3 cellular contexts compared by ENCODE assay signal in the genomic region with DNA sequence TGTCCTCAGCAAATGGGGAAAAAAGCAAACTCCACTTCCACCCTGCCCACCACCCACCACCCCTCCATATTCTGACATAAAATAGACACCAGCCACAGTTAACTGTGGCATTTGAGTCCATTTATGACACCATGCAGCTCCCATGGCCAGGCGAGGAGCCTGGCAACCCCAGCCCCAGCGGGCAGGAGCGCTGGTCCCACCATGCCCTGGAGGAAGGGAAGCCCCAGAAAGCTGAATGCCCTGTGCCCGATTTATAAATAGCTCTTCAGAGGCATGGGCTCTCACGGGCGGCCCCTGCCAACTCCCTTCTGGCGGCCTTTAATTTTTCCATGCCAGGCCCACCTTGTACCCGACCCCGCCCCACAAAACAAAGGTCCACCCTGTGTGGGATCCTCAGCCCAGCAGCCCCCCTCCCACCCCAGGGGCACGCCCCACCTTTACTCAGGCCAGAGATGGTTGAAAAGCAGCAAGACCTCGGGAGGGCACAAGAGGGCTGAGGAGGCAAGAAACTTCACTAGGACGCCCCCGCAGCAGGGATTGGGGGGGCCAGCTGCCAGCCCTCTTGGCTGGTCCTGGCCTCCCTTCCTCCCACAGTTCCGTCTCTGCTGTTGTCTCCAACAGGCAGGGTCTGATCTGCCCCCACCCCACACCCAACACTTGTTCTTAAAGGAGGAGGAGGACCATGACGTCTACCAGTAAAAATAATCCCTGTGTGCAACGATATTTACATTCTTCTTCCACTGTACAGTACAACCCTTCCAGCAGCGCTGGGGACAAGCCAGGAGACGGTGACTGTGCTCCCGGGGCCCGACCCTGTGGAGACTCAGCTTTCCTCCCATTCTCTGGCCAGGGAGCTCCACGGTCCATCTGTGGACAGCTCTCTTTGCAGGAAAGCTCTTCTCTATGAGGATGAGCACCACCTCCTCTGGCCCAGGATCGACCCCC.
TF ChIP-seq lines count a peak whose summit lies in the region.

No MANE protein-coding gene starts in this region.

TF ChIP-seq in SK-N-SH treated with all-trans-retinoic acid at 6 μM for 48 hours, 23 proteins besides CTCF, POLR2A, EP300 and RAD21 (continues in another document):
- no peak for TF ChIP-seq RARB (CRISPR knock-in tag; IDR thresholded peaks at IDR 0.05)
- no peak for TF ChIP-seq ZNF8 (CRISPR knock-in tag; IDR thresholded peaks at IDR 0.05)
- TF ChIP-seq ZC3H10 (CRISPR knock-in tag; IDR thresholded peaks at IDR 0.05) = no peak
- no peak for TF ChIP-seq ZNF70 (CRISPR knock-in tag; IDR thresholded peaks at IDR 0.05)
- TF ChIP-seq, protein P1, sequence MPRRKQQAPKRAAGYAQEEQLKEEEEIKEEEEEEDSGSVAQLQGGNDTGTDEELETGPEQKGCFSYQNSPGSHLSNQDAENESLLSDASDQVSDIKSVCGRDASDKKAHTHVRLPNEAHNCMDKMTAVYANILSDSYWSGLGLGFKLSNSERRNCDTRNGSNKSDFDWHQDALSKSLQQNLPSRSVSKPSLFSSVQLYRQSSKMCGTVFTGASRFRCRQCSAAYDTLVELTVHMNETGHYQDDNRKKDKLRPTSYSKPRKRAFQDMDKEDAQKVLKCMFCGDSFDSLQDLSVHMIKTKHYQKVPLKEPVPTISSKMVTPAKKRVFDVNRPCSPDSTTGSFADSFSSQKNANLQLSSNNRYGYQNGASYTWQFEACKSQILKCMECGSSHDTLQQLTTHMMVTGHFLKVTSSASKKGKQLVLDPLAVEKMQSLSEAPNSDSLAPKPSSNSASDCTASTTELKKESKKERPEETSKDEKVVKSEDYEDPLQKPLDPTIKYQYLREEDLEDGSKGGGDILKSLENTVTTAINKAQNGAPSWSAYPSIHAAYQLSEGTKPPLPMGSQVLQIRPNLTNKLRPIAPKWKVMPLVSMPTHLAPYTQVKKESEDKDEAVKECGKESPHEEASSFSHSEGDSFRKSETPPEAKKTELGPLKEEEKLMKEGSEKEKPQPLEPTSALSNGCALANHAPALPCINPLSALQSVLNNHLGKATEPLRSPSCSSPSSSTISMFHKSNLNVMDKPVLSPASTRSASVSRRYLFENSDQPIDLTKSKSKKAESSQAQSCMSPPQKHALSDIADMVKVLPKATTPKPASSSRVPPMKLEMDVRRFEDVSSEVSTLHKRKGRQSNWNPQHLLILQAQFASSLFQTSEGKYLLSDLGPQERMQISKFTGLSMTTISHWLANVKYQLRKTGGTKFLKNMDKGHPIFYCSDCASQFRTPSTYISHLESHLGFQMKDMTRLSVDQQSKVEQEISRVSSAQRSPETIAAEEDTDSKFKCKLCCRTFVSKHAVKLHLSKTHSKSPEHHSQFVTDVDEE (CRISPR knock-in tag; IDR thresholded peaks at IDR 0.05) = no peak
- no peak for TF ChIP-seq ZNF565 (CRISPR knock-in tag; conservative IDR thresholded peaks at IDR 0.05; ENCODE audit: low read depth)
- TF ChIP-seq CSDC2 (CRISPR knock-in tag; IDR thresholded peaks at IDR 0.05) = no peak
- TF ChIP-seq TCF4 (CRISPR knock-in tag; IDR thresholded peaks at IDR 0.05; ENCODE audit: borderline replicate concordance) = no peak
- TF ChIP-seq SNAI2 (CRISPR knock-in tag; IDR thresholded peaks at IDR 0.05) = no peak
- TF ChIP-seq PPARA (CRISPR knock-in tag; IDR thresholded peaks at IDR 0.05; ENCODE audit: borderline replicate concordance) = no peak
- no peak for TF ChIP-seq BACH2 (CRISPR knock-in tag; IDR thresholded peaks at IDR 0.05; ENCODE audit: borderline replicate concordance)
- no peak for TF ChIP-seq OSR1 (CRISPR knock-in tag; IDR thresholded peaks at IDR 0.05)
- TF ChIP-seq, protein P2, sequence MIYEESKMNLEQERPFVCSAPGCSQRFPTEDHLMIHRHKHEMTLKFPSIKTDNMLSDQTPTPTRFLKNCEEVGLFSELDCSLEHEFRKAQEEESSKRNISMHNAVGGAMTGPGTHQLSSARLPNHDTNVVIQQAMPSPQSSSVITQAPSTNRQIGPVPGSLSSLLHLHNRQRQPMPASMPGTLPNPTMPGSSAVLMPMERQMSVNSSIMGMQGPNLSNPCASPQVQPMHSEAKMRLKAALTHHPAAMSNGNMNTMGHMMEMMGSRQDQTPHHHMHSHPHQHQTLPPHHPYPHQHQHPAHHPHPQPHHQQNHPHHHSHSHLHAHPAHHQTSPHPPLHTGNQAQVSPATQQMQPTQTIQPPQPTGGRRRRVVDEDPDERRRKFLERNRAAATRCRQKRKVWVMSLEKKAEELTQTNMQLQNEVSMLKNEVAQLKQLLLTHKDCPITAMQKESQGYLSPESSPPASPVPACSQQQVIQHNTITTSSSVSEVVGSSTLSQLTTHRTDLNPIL (CRISPR knock-in tag; IDR thresholded peaks at IDR 0.05; ENCODE audit: low read depth) = no peak
- no peak for TF ChIP-seq ZFP3 (CRISPR knock-in tag; IDR thresholded peaks at IDR 0.05)

TF ChIP-seq in SK-N-SH, 30 proteins besides CTCF, POLR2A, EP300 and RAD21:
- TF ChIP-seq FOXJ3 (CRISPR knock-in tag; IDR thresholded peaks at IDR 0.05) (no peak), NFIC (IDR thresholded peaks at IDR 0.05; ENCODE audit: borderline replicate concordance) (no peak), CHD2 (IDR thresholded peaks at IDR 0.05; ENCODE audit: low read length, partially characterized antibody) (no peak), RFX5 (IDR thresholded peaks at IDR 0.05; ENCODE audit: low read length) (no peak), TAF1 (IDR thresholded peaks at IDR 0.05; ENCODE audit: borderline replicate concordance, low read depth, low read length) (no peak), POLR2AphosphoS5 (IDR thresholded peaks at IDR 0.05; ENCODE audit: low read depth, low read length) (no peak), NRF1 (IDR thresholded peaks at IDR 0.05; ENCODE audit: low read depth, low read length) (no peak)
- TF ChIP-seq, protein P3, sequence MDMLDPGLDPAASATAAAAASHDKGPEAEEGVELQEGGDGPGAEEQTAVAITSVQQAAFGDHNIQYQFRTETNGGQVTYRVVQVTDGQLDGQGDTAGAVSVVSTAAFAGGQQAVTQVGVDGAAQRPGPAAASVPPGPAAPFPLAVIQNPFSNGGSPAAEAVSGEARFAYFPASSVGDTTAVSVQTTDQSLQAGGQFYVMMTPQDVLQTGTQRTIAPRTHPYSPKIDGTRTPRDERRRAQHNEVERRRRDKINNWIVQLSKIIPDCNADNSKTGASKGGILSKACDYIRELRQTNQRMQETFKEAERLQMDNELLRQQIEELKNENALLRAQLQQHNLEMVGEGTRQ (IDR thresholded peaks at IDR 0.05; ENCODE audit: borderline replicate concordance, low read depth, low read length) = no peak
- TF ChIP-seq, protein P4, sequence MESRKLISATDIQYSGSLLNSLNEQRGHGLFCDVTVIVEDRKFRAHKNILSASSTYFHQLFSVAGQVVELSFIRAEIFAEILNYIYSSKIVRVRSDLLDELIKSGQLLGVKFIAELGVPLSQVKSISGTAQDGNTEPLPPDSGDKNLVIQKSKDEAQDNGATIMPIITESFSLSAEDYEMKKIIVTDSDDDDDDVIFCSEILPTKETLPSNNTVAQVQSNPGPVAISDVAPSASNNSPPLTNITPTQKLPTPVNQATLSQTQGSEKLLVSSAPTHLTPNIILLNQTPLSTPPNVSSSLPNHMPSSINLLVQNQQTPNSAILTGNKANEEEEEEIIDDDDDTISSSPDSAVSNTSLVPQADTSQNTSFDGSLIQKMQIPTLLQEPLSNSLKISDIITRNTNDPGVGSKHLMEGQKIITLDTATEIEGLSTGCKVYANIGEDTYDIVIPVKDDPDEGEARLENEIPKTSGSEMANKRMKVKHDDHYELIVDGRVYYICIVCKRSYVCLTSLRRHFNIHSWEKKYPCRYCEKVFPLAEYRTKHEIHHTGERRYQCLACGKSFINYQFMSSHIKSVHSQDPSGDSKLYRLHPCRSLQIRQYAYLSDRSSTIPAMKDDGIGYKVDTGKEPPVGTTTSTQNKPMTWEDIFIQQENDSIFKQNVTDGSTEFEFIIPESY (IDR thresholded peaks at IDR 0.05; ENCODE audit: borderline replicate concordance, low read depth) = no peak

TF ChIP-seq in H1, 55 proteins besides CTCF, POLR2A, EP300 and RAD21:
- no peak for TF ChIP-seq CBX5 (IDR thresholded peaks at IDR 0.05; ENCODE audit: low read depth, low read length)
- TF ChIP-seq ASH2L (IDR thresholded peaks at IDR 0.05; ENCODE audit: low read length) = no peak
- no peak for TF ChIP-seq SP1 (IDR thresholded peaks at IDR 0.05; ENCODE audit: low read depth, low read length)
